4 cellular contexts compared by ENCODE assay signal in genomic region chr10:131322575-131322974, GRCh38. TPM values are rescaled to one million over a fixed set of nuclear protein-coding genes. Genes with fewer than 3 reads are reported as not detected.
"Had no signal": no experiment of that assay in that cellular context is flagged by ENCODE, and none has a peak within 500 bp of the region (broad histone marks: within the 10 kb centered on the region; RNA-seq: fewer than 3 reads in every experiment).

No MANE protein-coding gene starts in this region.

RNA-seq across cellular contexts. Expression of gene TCERG1L, which starts 11.1 kb away (rescaled TPM):
- total RNA-seq: aorta, ascending aorta, bronchial epithelial cell, cardiac septum had no signal
